ENCODE assay signal across 10 cellular contexts in genomic region chr14:103801459-103801858, GRCh38. TPM values are rescaled to one million over a fixed set of nuclear protein-coding genes. Genes with fewer than 3 reads are reported as not detected.
DNase-seq lines count a peak whose midpoint lies in the region; ATAC-seq, FAIRE-seq and TF ChIP-seq lines count a peak whose summit lies in the region.
"Had no signal": no experiment of that assay in that cellular context is flagged by ENCODE, and none has a peak within 500 bp of the region (broad histone marks: within the 10 kb centered on the region; RNA-seq: fewer than 3 reads in every experiment).

No MANE protein-coding gene starts in this region.

- peaks cover 15% of the 10 kb centered on the region for H3K79me1 ChIP-seq in mesenchymal stem cell (replicated peaks; ENCODE audit: low read length, poor library complexity, severe bottlenecking)

- no peaks in the 10 kb centered on the region for H3K27me3 ChIP-seq in bronchial epithelial cell (ENCODE audit: control insufficient read depth, insufficient read depth, low read length)
- H3K27me3 ChIP-seq in mesenchymal stem cell (ENCODE audit: control insufficient read depth in 1 of 2, insufficient read depth in 1 of 2, low read length in 2 of 2), result no peaks in the 10 kb centered on the region

- H4K91ac ChIP-seq in mesenchymal stem cell (ENCODE audit: low read length), result no peak overlapping the region

- no peak overlapping the region for H3K4me2 ChIP-seq in mesenchymal stem cell (ENCODE audit: low read length, poor library complexity, severe bottlenecking)

- no peak for ATAC-seq in GM19395 (IDR thresholded peaks at IDR 0.05; ENCODE audit: unreplicated experiment)

- no peak overlapping the region for H3K9ac ChIP-seq in mesenchymal stem cell (ENCODE audit: low read length)

- H3K27me3 Mint-ChIP-seq in mesothelial cell of epicardium (ENCODE audit: low read depth), result no peaks in the 10 kb centered on the region

- peaks cover 2% of the 10 kb centered on the region for H3K36me3 Mint-ChIP-seq in mesothelial cell of epicardium

- H3K27ac ChIP-seq in mesenchymal stem cell (ENCODE audit: low read length, poor library complexity, severe bottlenecking), result peak overlapping the region; percentile 12
- H3K27ac ChIP-seq: neutrophil had no signal

- H4K8ac ChIP-seq in mesenchymal stem cell (ENCODE audit: low read length), result no peak overlapping the region

- TF ChIP-seq CTCF in bronchial epithelial cell (IDR thresholded peaks at IDR 0.05; ENCODE audit: insufficient read depth, low read length, severe bottlenecking) (no peak), mesothelial cell of epicardium (IDR thresholded peaks at IDR 0.05; ENCODE audit: unreplicated experiment) (no peak)

- no peak overlapping the region for H2BK12ac ChIP-seq in mesenchymal stem cell (ENCODE audit: low read length in 2 of 2)

- H3K4me1 Mint-ChIP-seq in mesothelial cell of epicardium, result peaks cover 14% of the 10 kb centered on the region

- no peak overlapping the region for H2AK5ac ChIP-seq in mesenchymal stem cell (ENCODE audit: low read length, severe bottlenecking)

- WGBS in mesenchymal stem cell, result 39% methylated on average over 4 of the region's 4 CpGs

- H2AFZ ChIP-seq in mesenchymal stem cell (ENCODE audit: low read depth, low read length), result no peak overlapping the region

- H2BK15ac ChIP-seq in mesenchymal stem cell (ENCODE audit: low read depth, poor library complexity, severe bottlenecking), result no peak overlapping the region

- no peak for FAIRE-seq in bronchial epithelial cell (lab: Jason Lieb, UNC)

- H3K23ac ChIP-seq in mesenchymal stem cell (ENCODE audit: low read length in 2 of 2), result no peak overlapping the region

- no peak overlapping the region for H2BK5ac ChIP-seq in mesenchymal stem cell (ENCODE audit: low read depth, low read length, poor library complexity, severe bottlenecking)

- H3K14ac ChIP-seq in mesenchymal stem cell (ENCODE audit: low read length in 2 of 2), result no peak overlapping the region

- no peak overlapping the region for H3K27ac Mint-ChIP-seq in mesothelial cell of epicardium

- no peak overlapping the region for H3K4me3 Mint-ChIP-seq in mesothelial cell of epicardium

- peaks cover 3% of the 10 kb centered on the region for H3K4me1 ChIP-seq in mesenchymal stem cell (ENCODE audit: control insufficient read depth, insufficient read depth, low read depth, low read length)

- peak; percentile 93 for DNase-seq in Daoy (ENCODE audit: low read depth)
- peak; percentile 79 for DNase-seq in M059J (ENCODE audit: low read depth)
- peak; percentile 94 for DNase-seq in bronchial epithelial cell (ENCODE audit: low read depth)
- DNase-seq in mesenchymal stem cell, result peak; percentile 60
- DNase-seq in NCI-H526 (lab: John Stamatoyannopoulos, UW), result no peak
- DNase-seq in activated T-cell treated with anti-CD3 and anti-CD28 coated beads, Interleukin-2, amount 50 U/mL, for 48 hours, result no peak
- no peak for DNase-seq in mesothelial cell of epicardium (ENCODE audit: low spot score in 2 of 2, unreplicated experiment in 2 of 2)
- DNase-seq: activated gamma-delta T cell treated with Interleukin-2 at 50 U/mL for 16 hours had no signal

- no peaks in the 10 kb centered on the region for H3K9me3 ChIP-seq in mesenchymal stem cell (ENCODE audit: control insufficient read depth, low read length)
- H3K9me3 ChIP-seq: neutrophil had no signal

- H3K36me3 ChIP-seq in bronchial epithelial cell (ENCODE audit: control insufficient read depth, insufficient read depth, low read length) (no peaks in the 10 kb centered on the region), mesenchymal stem cell (ENCODE audit: control insufficient read depth in 1 of 2, insufficient read depth in 2 of 2, low read depth in 1 of 2, low read length in 2 of 2) (no peaks in the 10 kb centered on the region)
- H3K36me3 ChIP-seq: neutrophil had no signal

- no peak overlapping the region for H3K18ac ChIP-seq in mesenchymal stem cell (ENCODE audit: low read depth in 1 of 2, low read length in 2 of 2)

- no peak overlapping the region for H2BK120ac ChIP-seq in mesenchymal stem cell (ENCODE audit: low read depth, low read length)

- H3K4me3 ChIP-seq in bronchial epithelial cell (ENCODE audit: low read depth, low read length), result no peak overlapping the region
- H3K4me3 ChIP-seq in mesenchymal stem cell (ENCODE audit: insufficient read depth in 1 of 2, low read depth in 1 of 2, low read length in 2 of 2), result no peak overlapping the region

- H3K4ac ChIP-seq in mesenchymal stem cell (ENCODE audit: low read depth in 1 of 2, low read length in 2 of 2), result no peak overlapping the region

- no peaks in the 10 kb centered on the region for H3K9me3 Mint-ChIP-seq in mesothelial cell of epicardium

RNA-seq across cellular contexts. Expression of gene PPP1R13B, which starts 45.9 kb away (rescaled TPM):
- 5.7 and 7.1 TPM in 2 replicates for total RNA-seq in Daoy (2014; rRNA removed; shearing (Covaris generic))
- total RNA-seq in M059J (2014; rRNA removed; shearing (Covaris generic)), result 1.6 and 3.1 TPM in 2 replicates
- 4.2 and 7.3 TPM in 2 replicates for total RNA-seq in bronchial epithelial cell
- polyA plus RNA-seq in mesenchymal stem cell (2013, experiment 1 of 2), result 1.2 TPM
- polyA plus RNA-seq in mesenchymal stem cell (2013, experiment 2 of 2), result 0.86 TPM
- 44.5 to 53.0 TPM (median 49.1 TPM) in 3 replicates for total RNA-seq in mesothelial cell of epicardium

Comparison
In these comparisons a context has a peak if more than half of its experiments do, and no peak if none do; other contexts are left out.
1. DNase-seq: peak in Daoy (single experiment), M059J (single experiment), bronchial epithelial cell (single experiment) and mesenchymal stem cell (single experiment); none in NCI-H526 (0 of 2), activated T-cell treated with anti-CD3 and anti-CD28 coated beads, Interleukin-2, amount 50 U/mL, for 48 hours (0 of 2) and mesothelial cell of epicardium (0 of 2).